1 cellular context compared by ENCODE assay signal in genomic region chr6:143616741-143617140, GRCh38.
TF ChIP-seq lines count a peak whose summit lies in the region.

No MANE protein-coding gene starts in this region.

TF ChIP-seq in K562, 482 proteins besides CTCF, POLR2A, EP300 and RAD21:
- no peak for TF ChIP-seq FOS (IDR thresholded peaks at IDR 0.05; ENCODE audit: extremely low read depth, insufficient read length)
- TF ChIP-seq MEF2D (tag; conservative IDR thresholded peaks at IDR 0.05; ENCODE audit: low read depth): no peak
- no peak for TF ChIP-seq CGGBP1 (CRISPR knock-in tag; IDR thresholded peaks at IDR 0.05)
- no peak for TF ChIP-seq TAF15 (IDR thresholded peaks at IDR 0.05; ENCODE audit: low read depth, low read length)
- TF ChIP-seq BRD9 (IDR thresholded peaks at IDR 0.05; ENCODE audit: low read depth, partially characterized antibody): no peak
- no peak for TF ChIP-seq TAF9B (IDR thresholded peaks at IDR 0.05; ENCODE audit: partially characterized antibody)
- no peak for TF ChIP-seq MTA2 (IDR thresholded peaks at IDR 0.05; ENCODE audit: low read depth)
- TF ChIP-seq ZNF212 (CRISPR knock-in tag; IDR thresholded peaks at IDR 0.05): no peak
- no peak for TF ChIP-seq NFXL1 (CRISPR knock-in tag; IDR thresholded peaks at IDR 0.05)
- TF ChIP-seq CAMTA2 (CRISPR knock-in tag; conservative IDR thresholded peaks at IDR 0.05): no peak
- TF ChIP-seq KHSRP (IDR thresholded peaks at IDR 0.05): no peak
